Comparison of ENCODE assay signal across 2 cellular contexts in the genomic region with DNA sequence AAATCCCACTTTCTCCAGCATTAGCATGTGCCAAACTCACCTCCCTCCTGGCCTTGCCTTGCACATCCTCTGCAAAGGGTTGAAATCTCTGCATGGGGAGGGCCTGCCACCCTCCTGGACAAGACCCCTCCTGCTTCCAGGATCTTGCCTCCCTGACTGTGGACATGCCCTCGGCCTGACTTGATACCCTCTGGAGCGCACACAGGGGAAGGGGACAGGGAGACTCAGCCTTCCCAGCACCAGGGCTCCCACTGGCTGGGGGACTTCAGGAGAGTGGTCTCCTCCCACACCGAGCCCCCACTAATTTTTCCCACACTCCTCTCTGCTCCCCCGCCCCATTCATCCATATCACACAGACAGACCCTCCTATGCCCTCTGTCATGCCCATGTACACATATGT.
TF ChIP-seq lines count a peak whose summit lies in the region.

No MANE protein-coding gene starts in this region.

TF ChIP-seq in IMR-90, 13 proteins besides CTCF, POLR2A, EP300 and RAD21:
- TF ChIP-seq, protein P1, sequence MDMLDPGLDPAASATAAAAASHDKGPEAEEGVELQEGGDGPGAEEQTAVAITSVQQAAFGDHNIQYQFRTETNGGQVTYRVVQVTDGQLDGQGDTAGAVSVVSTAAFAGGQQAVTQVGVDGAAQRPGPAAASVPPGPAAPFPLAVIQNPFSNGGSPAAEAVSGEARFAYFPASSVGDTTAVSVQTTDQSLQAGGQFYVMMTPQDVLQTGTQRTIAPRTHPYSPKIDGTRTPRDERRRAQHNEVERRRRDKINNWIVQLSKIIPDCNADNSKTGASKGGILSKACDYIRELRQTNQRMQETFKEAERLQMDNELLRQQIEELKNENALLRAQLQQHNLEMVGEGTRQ (IDR thresholded peaks at IDR 0.05; ENCODE audit: low read depth, low read length): no peak
- no peak for TF ChIP-seq FOS (IDR thresholded peaks at IDR 0.05; ENCODE audit: low read depth, low read length)
- TF ChIP-seq MXI1 (IDR thresholded peaks at IDR 0.05; ENCODE audit: borderline replicate concordance, low read depth, low read length): no peak
- no peak for TF ChIP-seq NFE2L2 (IDR thresholded peaks at IDR 0.05; ENCODE audit: low read depth, low read length)
- TF ChIP-seq, protein P2, sequence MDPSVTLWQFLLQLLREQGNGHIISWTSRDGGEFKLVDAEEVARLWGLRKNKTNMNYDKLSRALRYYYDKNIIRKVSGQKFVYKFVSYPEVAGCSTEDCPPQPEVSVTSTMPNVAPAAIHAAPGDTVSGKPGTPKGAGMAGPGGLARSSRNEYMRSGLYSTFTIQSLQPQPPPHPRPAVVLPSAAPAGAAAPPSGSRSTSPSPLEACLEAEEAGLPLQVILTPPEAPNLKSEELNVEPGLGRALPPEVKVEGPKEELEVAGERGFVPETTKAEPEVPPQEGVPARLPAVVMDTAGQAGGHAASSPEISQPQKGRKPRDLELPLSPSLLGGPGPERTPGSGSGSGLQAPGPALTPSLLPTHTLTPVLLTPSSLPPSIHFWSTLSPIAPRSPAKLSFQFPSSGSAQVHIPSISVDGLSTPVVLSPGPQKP (IDR thresholded peaks at IDR 0.05; ENCODE audit: borderline replicate concordance, low read depth, low read length): no peak
TF ChIP-seq in IMR-90: peak in this region for 0.

TF ChIP-seq in WTC11, 78 proteins besides CTCF, POLR2A, EP300 and RAD21:
- TF ChIP-seq OVOL2 (CRISPR knock-in tag; IDR thresholded peaks at IDR 0.05; ENCODE audit: borderline replicate concordance) (no peak), IRF1 (CRISPR knock-in tag; IDR thresholded peaks at IDR 0.05) (no peak), ZNF396 (CRISPR knock-in tag; IDR thresholded peaks at IDR 0.05; ENCODE audit: borderline replicate concordance) (no peak), CREM (CRISPR knock-in tag; IDR thresholded peaks at IDR 0.05) (no peak), ZNF121 (CRISPR knock-in tag; IDR thresholded peaks at IDR 0.05) (no peak)
- TF ChIP-seq, protein P3, sequence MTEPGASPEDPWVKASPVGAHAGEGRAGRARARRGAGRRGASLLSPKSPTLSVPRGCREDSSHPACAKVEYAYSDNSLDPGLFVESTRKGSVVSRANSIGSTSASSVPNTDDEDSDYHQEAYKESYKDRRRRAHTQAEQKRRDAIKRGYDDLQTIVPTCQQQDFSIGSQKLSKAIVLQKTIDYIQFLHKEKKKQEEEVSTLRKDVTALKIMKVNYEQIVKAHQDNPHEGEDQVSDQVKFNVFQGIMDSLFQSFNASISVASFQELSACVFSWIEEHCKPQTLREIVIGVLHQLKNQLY (CRISPR knock-in tag; IDR thresholded peaks at IDR 0.05): no peak
- TF ChIP-seq, protein P4, sequence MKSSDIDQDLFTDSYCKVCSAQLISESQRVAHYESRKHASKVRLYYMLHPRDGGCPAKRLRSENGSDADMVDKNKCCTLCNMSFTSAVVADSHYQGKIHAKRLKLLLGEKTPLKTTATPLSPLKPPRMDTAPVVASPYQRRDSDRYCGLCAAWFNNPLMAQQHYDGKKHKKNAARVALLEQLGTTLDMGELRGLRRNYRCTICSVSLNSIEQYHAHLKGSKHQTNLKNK (CRISPR knock-in tag; IDR thresholded peaks at IDR 0.05): no peak
